8 cellular contexts compared by ENCODE assay signal in genomic region chr6:105424177-105424783, GRCh38. TPM values are rescaled to one million over a fixed set of nuclear protein-coding genes. Genes with fewer than 3 reads are reported as not detected.
DNase-seq lines count a peak whose midpoint lies in the region; ATAC-seq, FAIRE-seq and TF ChIP-seq lines count a peak whose summit lies in the region.

No MANE protein-coding gene starts in this region.

- peaks cover 0 to 2% (median under 1%) of the 10 kb centered on the region in 5 donors for H3K9me3 Mint-ChIP-seq in CD8-positive, alpha-beta memory T cell
- H3K9me3 Mint-ChIP-seq in astrocyte (ENCODE audit: unreplicated experiment), result peaks cover 17% of the 10 kb centered on the region

- TF ChIP-seq CTCF in astrocyte (IDR thresholded peaks at IDR 0.05; ENCODE audit: insufficient read depth, low read depth, low read length) (peak; percentile 71), kidney (IDR thresholded peaks at IDR 0.05; ENCODE audit: borderline replicate concordance, extremely low read depth, insufficient read depth) (peak; percentile 62)

- peak; percentile 40 to 73 (median 49) for DNase-seq in CD8-positive, alpha-beta memory T cell
- peak; percentile 54 for DNase-seq in NCI-H1105 treated with DMSO at 0.1 percent for 48 hours (lab: John Stamatoyannopoulos, UW)
- DNase-seq in T-helper 22 cell (ENCODE audit: low read depth), result peak; percentile 8
- DNase-seq in astrocyte (ENCODE audit: low read depth), result peak; percentile 26
- no peak for DNase-seq in kidney
- DNase-seq in stimulated activated CD4-positive, alpha-beta T cell treated with anti-CD3 and anti-CD28 coated beads, TNF-alpha, amount 100 ng/mL, for 24 hours (ENCODE audit: low read depth in 3 of 3), result peak; percentile 36 to 54 (median 48)
- DNase-seq in frontal cortex (ENCODE audit: low spot score in 2 of 2), result no peak

- H3K4me1 ChIP-seq in CD8-positive, alpha-beta memory T cell (ENCODE audit: insufficient read depth, low read length), result no peaks in the 10 kb centered on the region
- H3K4me1 ChIP-seq in astrocyte (ENCODE audit: insufficient read depth, low read length), result peaks cover 15% of the 10 kb centered on the region
- H3K4me1 ChIP-seq in kidney (ENCODE audit: control insufficient read depth in 1 of 2, insufficient read depth in 1 of 2, low read depth in 1 of 2, low read length in 2 of 2), result peaks cover 0 to 6% of the 10 kb centered on the region in 2 donors

- H3K9me3 ChIP-seq in CD8-positive, alpha-beta memory T cell (ENCODE audit: low read length), result no peaks in the 10 kb centered on the region
- H3K9me3 ChIP-seq in astrocyte (ENCODE audit: insufficient read depth, low read depth, low read length) (no peaks in the 10 kb centered on the region), kidney (ENCODE audit: control insufficient read depth in 1 of 2, low read length in 2 of 2) (no peaks in the 10 kb centered on the region)

- intact Hi-C loops in kidney (cut with DNase I), result no loop called here

- H3K4me2 ChIP-seq in astrocyte (ENCODE audit: low read length), result no peak overlapping the region

- CTCF ChIA-PET in CD8-positive, alpha-beta memory T cell (lab: Charles Lee), result interaction anchor here (1.7 to 3.2 kb wide), 2 partner anchors 21 to 336 kb away, joined by 4 to 26 read pairs; partner anchors contain the start of gene PREP

- H3K27me3 Mint-ChIP-seq in CD8-positive, alpha-beta memory T cell, result peaks cover 0 to under 1% of the 10 kb centered on the region in 2 donors
- H3K27me3 Mint-ChIP-seq in astrocyte (ENCODE audit: low read depth, unreplicated experiment), result no peaks in the 10 kb centered on the region

- no peak overlapping the region for H3K4me3 Mint-ChIP-seq in CD8-positive, alpha-beta memory T cell
- H3K4me3 Mint-ChIP-seq in astrocyte (ENCODE audit: unreplicated experiment), result no peak overlapping the region

- no peak overlapping the region for H3K4me3 ChIP-seq in CD8-positive, alpha-beta memory T cell (ENCODE audit: low read length)
- H3K4me3 ChIP-seq in astrocyte (ENCODE audit: insufficient read depth, low read depth, low read length) (no peak overlapping the region), kidney (ENCODE audit: low read length in 2 of 2) (no peak overlapping the region)

- POLR2A ChIA-PET in CD8-positive, alpha-beta memory T cell (lab: Charles Lee), result no interaction called here

- peaks cover 0 to 6% (median 4%) of the 10 kb centered on the region in 3 donors for H3K4me1 Mint-ChIP-seq in CD8-positive, alpha-beta memory T cell
- H3K4me1 Mint-ChIP-seq in astrocyte (ENCODE audit: low read depth, unreplicated experiment), result peaks cover 12% of the 10 kb centered on the region

- no peaks in the 10 kb centered on the region for H3K27me3 ChIP-seq in CD8-positive, alpha-beta memory T cell (ENCODE audit: insufficient read depth, low read length, poor library complexity, severe bottlenecking)
- H3K27me3 ChIP-seq in astrocyte (ENCODE audit: insufficient read depth, low read length), result no peaks in the 10 kb centered on the region

- H3K79me2 ChIP-seq in astrocyte (ENCODE audit: insufficient read depth, low read length), result no peaks in the 10 kb centered on the region

- H3K36me3 Mint-ChIP-seq in CD8-positive, alpha-beta memory T cell, result peaks cover 0 to 4% (median 0%) of the 10 kb centered on the region in 3 donors
- peaks cover 3% of the 10 kb centered on the region for H3K36me3 Mint-ChIP-seq in astrocyte (ENCODE audit: low read depth, unreplicated experiment)

- no peaks in the 10 kb centered on the region for H3K36me3 ChIP-seq in CD8-positive, alpha-beta memory T cell (ENCODE audit: insufficient read depth, low read length)
- H3K36me3 ChIP-seq in astrocyte (ENCODE audit: insufficient read depth, low read length) (no peaks in the 10 kb centered on the region), kidney (ENCODE audit: control insufficient read depth in 1 of 2, insufficient read depth in 2 of 2, low read length in 2 of 2) (no peaks in the 10 kb centered on the region)

- peak; percentile 60 for ATAC-seq in GM21360 (IDR thresholded peaks at IDR 0.05; ENCODE audit: unreplicated experiment)

- no peak overlapping the region for H2AFZ ChIP-seq in astrocyte (ENCODE audit: low read depth, low read length)

- H4K20me1 ChIP-seq in astrocyte (ENCODE audit: insufficient read depth, low read length), result no peaks in the 10 kb centered on the region

- no peak overlapping the region for H3K9ac ChIP-seq in astrocyte (ENCODE audit: low read length)
- no peak overlapping the region for H3K9ac ChIP-seq in kidney (ENCODE audit: low read length in 2 of 2)

- peak; percentile 9 for FAIRE-seq in astrocyte (lab: Jason Lieb, UNC)
- FAIRE-seq in kidney (lab: Jason Lieb, UNC), result no peak
- FAIRE-seq in frontal cortex (lab: Jason Lieb, UNC), result no peak

- H3K27ac ChIP-seq in CD8-positive, alpha-beta memory T cell (ENCODE audit: low read depth, low read length), result no peak overlapping the region
- H3K27ac ChIP-seq in astrocyte (ENCODE audit: low read depth, low read length) (no peak overlapping the region), kidney (ENCODE audit: low read depth in 2 of 2, low read length in 2 of 2) (no peak overlapping the region)

- peak overlapping the region in 1 of 8 donors; percentile 49 for H3K27ac Mint-ChIP-seq in CD8-positive, alpha-beta memory T cell
- no peak overlapping the region for H3K27ac Mint-ChIP-seq in astrocyte (ENCODE audit: unreplicated experiment)

RNA-seq across cellular contexts. Expression of gene PREP, which starts 21.4 kb away (rescaled TPM):
- 10 to 100 TPM; 49.9 to 50.0 TPM for total RNA-seq in CD8-positive, alpha-beta memory T cell
- 43.3 TPM for polyA plus RNA-seq in CD8-positive, alpha-beta memory T cell
- 55.4 and 56.0 TPM in 2 replicates for total RNA-seq in astrocyte
- 20.1 TPM for total RNA-seq in kidney
- 13.4 TPM for polyA plus RNA-seq in kidney (ENCODE audit: insufficient read depth, low read depth, low replicate concordance)
- 33.0 TPM for total RNA-seq in frontal cortex

Comparison
In these comparisons a context has a peak if more than half of its experiments do, and no peak if none do; other contexts are left out.
1. DNase-seq: peak in CD8-positive, alpha-beta memory T cell (5 of 5), NCI-H1105 treated with DMSO at 0.1 percent for 48 hours (single experiment), T-helper 22 cell (single experiment), astrocyte (single experiment) and stimulated activated CD4-positive, alpha-beta T cell treated with anti-CD3 and anti-CD28 coated beads, TNF-alpha, amount 100 ng/mL, for 24 hours (3 of 3); none in kidney (single experiment) and frontal cortex (0 of 2).